In genomic region chr19:44738603-44739585, GRCh38 we compare ENCODE assay signal across 1 cellular context.
TF ChIP-seq lines count a peak whose summit lies in the region.

No MANE protein-coding gene starts in this region.

TF ChIP-seq in GM12878, 131 proteins besides CTCF, POLR2A, EP300 and RAD21 (continued from another document and continues in another):
- TF ChIP-seq NKRF (conservative IDR thresholded peaks at IDR 0.05), result peak; percentile 33; the same call in 1 of the 2 replicates
- TF ChIP-seq PAX8 (IDR thresholded peaks at IDR 0.05), result no peak
- TF ChIP-seq IRF5 (IDR thresholded peaks at IDR 0.05; ENCODE audit: borderline replicate concordance), result no peak
- TF ChIP-seq ATF2 (IDR thresholded peaks at IDR 0.05; ENCODE audit: low read length), result no peak
- TF ChIP-seq NRF1 (conservative IDR thresholded peaks at IDR 0.05; ENCODE audit: low read depth, low read length), result no peak
- no peak for TF ChIP-seq CHD4 (IDR thresholded peaks at IDR 0.05)
- no peak for TF ChIP-seq CBFB (IDR thresholded peaks at IDR 0.05; ENCODE audit: low read depth)
- peak; percentile 53; the same call in 1 of the 2 replicates for TF ChIP-seq GATAD2B (conservative IDR thresholded peaks at IDR 0.05; ENCODE audit: low read depth)
- TF ChIP-seq NFXL1 (IDR thresholded peaks at IDR 0.05; ENCODE audit: borderline replicate concordance), result no peak
- peak; percentile 78 for TF ChIP-seq ATF7 (IDR thresholded peaks at IDR 0.05; ENCODE audit: low read depth)
- no peak for TF ChIP-seq MYB (IDR thresholded peaks at IDR 0.05; ENCODE audit: borderline replicate concordance, low read depth, low read length)
- TF ChIP-seq POLR2AphosphoS5 (IDR thresholded peaks at IDR 0.05; ENCODE audit: low read length), result no peak
- TF ChIP-seq SMAD5 (IDR thresholded peaks at IDR 0.05; ENCODE audit: low read depth), result no peak
- TF ChIP-seq ZSCAN29 (IDR thresholded peaks at IDR 0.05), result no peak
- TF ChIP-seq MAX (IDR thresholded peaks at IDR 0.05; ENCODE audit: low read depth, low read length), result no peak
- TF ChIP-seq TAF1 (IDR thresholded peaks at IDR 0.05; ENCODE audit: borderline replicate concordance, low read depth, low read length), result no peak
- TF ChIP-seq MTA2 (IDR thresholded peaks at IDR 0.05; ENCODE audit: low read depth), result peak; percentile 35
- TF ChIP-seq SMC3 (IDR thresholded peaks at IDR 0.05; ENCODE audit: borderline replicate concordance, low read length), result no peak
- no peak for TF ChIP-seq PML (IDR thresholded peaks at IDR 0.05; ENCODE audit: low read length)
- no peak for TF ChIP-seq TCF3 (IDR thresholded peaks at IDR 0.05; ENCODE audit: borderline replicate concordance, insufficient read depth, low read depth, low read length)
- no peak; the same call in 1 of the 2 replicates for TF ChIP-seq RUNX3 (IDR thresholded peaks at IDR 0.05; ENCODE audit: low read length)
- TF ChIP-seq KDM1A (IDR thresholded peaks at IDR 0.05; ENCODE audit: borderline replicate concordance), result no peak
- TF ChIP-seq REST (IDR thresholded peaks at IDR 0.05; ENCODE audit: low read depth, low read length), result no peak
- no peak for TF ChIP-seq ZNF24 (IDR thresholded peaks at IDR 0.05)
- no peak for TF ChIP-seq KAT2A (conservative IDR thresholded peaks at IDR 0.05; ENCODE audit: control insufficient read depth, low read depth, low read length)
- no peak for TF ChIP-seq YY1 (IDR thresholded peaks at IDR 0.05; ENCODE audit: low read depth, low read length)
- TF ChIP-seq NFIC (IDR thresholded peaks at IDR 0.05; ENCODE audit: low read depth, low read length), result no peak
- no peak for TF ChIP-seq TCF7 (IDR thresholded peaks at IDR 0.05; ENCODE audit: borderline replicate concordance)
- TF ChIP-seq HDAC2 (IDR thresholded peaks at IDR 0.05), result no peak
- TF ChIP-seq POU2F2 (IDR thresholded peaks at IDR 0.05; ENCODE audit: borderline replicate concordance, low read depth, low read length), result no peak
- TF ChIP-seq RBBP5 (conservative IDR thresholded peaks at IDR 0.05), result no peak
- 0 out of 2 replicates have a peak, but pooled peaks have one; percentile 25 for TF ChIP-seq NBN (IDR thresholded peaks at IDR 0.05)
- no peak; the same call in 1 of the 2 replicates for TF ChIP-seq BACH1 (IDR thresholded peaks at IDR 0.05; ENCODE audit: borderline replicate concordance)
- TF ChIP-seq CBX5 (IDR thresholded peaks at IDR 0.05; ENCODE audit: low read depth), result no peak
- TF ChIP-seq SUPT20H (IDR thresholded peaks at IDR 0.05; ENCODE audit: borderline replicate concordance, control insufficient read depth, low read depth, low read length), result no peak
- TF ChIP-seq TARDBP (IDR thresholded peaks at IDR 0.05; ENCODE audit: borderline replicate concordance), result no peak
- TF ChIP-seq BMI1 (IDR thresholded peaks at IDR 0.05; ENCODE audit: borderline replicate concordance), result no peak
- no peak for TF ChIP-seq JUND (IDR thresholded peaks at IDR 0.05; ENCODE audit: low read depth, low read length)
- no peak for TF ChIP-seq TCF12 (IDR thresholded peaks at IDR 0.05; ENCODE audit: low read depth, low read length)
- no peak for TF ChIP-seq CREM (IDR thresholded peaks at IDR 0.05; ENCODE audit: low read depth)
- TF ChIP-seq HDGF (IDR thresholded peaks at IDR 0.05), result no peak
- no peak for TF ChIP-seq CEBPZ (IDR thresholded peaks at IDR 0.05; ENCODE audit: low read depth, low read length)
- TF ChIP-seq PRDM15 (CRISPR knock-in tag; IDR thresholded peaks at IDR 0.05), result no peak
- no peak for TF ChIP-seq ETV6 (conservative IDR thresholded peaks at IDR 0.05 in 1 of 2, IDR thresholded peaks at IDR 0.05 in 1 of 2; ENCODE audit: borderline replicate concordance in 1 of 2, low read depth in 1 of 2)
- TF ChIP-seq JUNB (IDR thresholded peaks at IDR 0.05), result no peak
- TF ChIP-seq E4F1 (IDR thresholded peaks at IDR 0.05; ENCODE audit: borderline replicate concordance, partially characterized antibody), result no peak
- TF ChIP-seq USF2 (IDR thresholded peaks at IDR 0.05; ENCODE audit: borderline replicate concordance, low read depth, low read length), result no peak
